ENCODE assay signal across 8 cellular contexts in the genomic region with DNA sequence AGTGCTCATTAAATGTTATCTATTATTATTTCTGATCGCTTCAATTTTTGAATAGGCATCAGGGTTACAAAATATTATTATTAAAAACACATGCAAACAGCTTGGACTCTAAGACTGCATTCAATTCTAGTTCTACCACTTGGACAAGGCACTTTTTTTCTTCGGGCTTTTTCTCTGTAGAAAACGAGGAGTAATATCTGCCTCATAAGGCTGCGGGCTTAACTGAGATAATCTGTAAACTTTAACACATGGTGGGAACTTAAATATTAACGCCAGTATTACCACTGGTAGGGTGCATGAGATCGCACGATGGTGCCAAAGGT. TPM values are rescaled to one million over a fixed set of nuclear protein-coding genes. Genes with fewer than 3 reads are reported as not detected.
DNase-seq lines count a peak whose midpoint lies in the region; ATAC-seq and TF ChIP-seq lines count a peak whose summit lies in the region.

No MANE protein-coding gene starts in this region.

- H3K27me3 Mint-ChIP-seq in Calu3 (ENCODE audit: unreplicated experiment) (peaks cover 17% of the 10 kb centered on the region), HFFc6 (ENCODE audit: insufficient read depth) (peaks cover 6% of the 10 kb centered on the region; the same call in 1 of the 2 replicates), T-helper 17 cell (no peaks in the 10 kb centered on the region)

- H3K4me2 ChIP-seq in smooth muscle cell, result peak overlapping the region; percentile 91

- H3K9me3 ChIP-seq in T-helper 17 cell (ENCODE audit: control insufficient read depth, low read length, poor library complexity, severe bottlenecking), result no peaks in the 10 kb centered on the region
- no peaks in the 10 kb centered on the region for H3K9me3 ChIP-seq in right atrium auricular region
- H3K9me3 ChIP-seq in smooth muscle cell (replicated peaks; ENCODE audit: low read depth), result no peaks in the 10 kb centered on the region

- no peaks in the 10 kb centered on the region for H4K20me1 ChIP-seq in smooth muscle cell (ENCODE audit: low read depth)

- H3K9me3 Mint-ChIP-seq in Calu3 (ENCODE audit: low read depth, unreplicated experiment) (no peaks in the 10 kb centered on the region), HFFc6 (peaks cover 3% of the 10 kb centered on the region; the same call in 1 of the 2 replicates)

- TF ChIP-seq CTCF in Calu3 (IDR thresholded peaks at IDR 0.05; ENCODE audit: unreplicated experiment) (no peak), HFFc6 (IDR thresholded peaks at IDR 0.05) (no peak), right atrium auricular region (IDR thresholded peaks at IDR 0.05) (no peak), smooth muscle cell (IDR thresholded peaks at IDR 0.05; ENCODE audit: borderline replicate concordance, insufficient read depth, poor library complexity, severe bottlenecking) (no peak), GM10266 (IDR thresholded peaks at IDR 0.05; ENCODE audit: control insufficient read depth, insufficient read depth, low read depth, missing control alignments) (no peak)

- H3K27ac Mint-ChIP-seq in Calu3 (ENCODE audit: unreplicated experiment) (peak overlapping the region; percentile 90), HFFc6 (peak overlapping the region; percentile 95), T-helper 17 cell (peak overlapping the region; percentile 92)

- peak overlapping the region; percentile 94 for H2AFZ ChIP-seq in smooth muscle cell (ENCODE audit: low read depth)

- H3K4me3 ChIP-seq in right atrium auricular region, result peak overlapping the region; percentile 79 to 85
- H3K4me3 ChIP-seq in smooth muscle cell, result peak overlapping the region; percentile 67

- H3K9ac ChIP-seq in smooth muscle cell (ENCODE audit: low read depth), result peak overlapping the region; percentile 58

- H3K27me3 ChIP-seq in right atrium auricular region (no peaks in the 10 kb centered on the region), smooth muscle cell (ENCODE audit: low read depth) (no peaks in the 10 kb centered on the region)

- H3K27ac ChIP-seq in right atrium auricular region, result peak overlapping the region; percentile 76 to 77
- H3K27ac ChIP-seq in smooth muscle cell (ENCODE audit: low read depth), result peak overlapping the region; percentile 67

- no TSS peak for BruUV-seq in Calu3 (replicated peaks; lab: Mats Ljungman, UMichigan)

- no peak for DNase-seq in Calu3
- DNase-seq in HFFc6, result no peak
- no peak for DNase-seq in T-helper 17 cell
- DNase-seq in right atrium auricular region (ENCODE audit: low spot score), result no peak
- no peak for DNase-seq in smooth muscle cell (lab: John Stamatoyannopoulos, UW; ENCODE audit: unreplicated experiment)
- no peak for DNase-seq in GM10266 (ENCODE audit: extremely low spot score)
- no peak for DNase-seq in OCI-M2 (lab: John Stamatoyannopoulos, UW; ENCODE audit: unreplicated experiment)
- no peak for DNase-seq in activated CD4-positive, alpha-beta T cell treated with anti-CD3 and anti-CD28 coated beads for 1 hour

- intact Hi-C loops in Calu3 (cut with micrococcal nuclease; ENCODE audit: unreplicated experiment), result loop anchor here (10.0 kb wide), 3 partner anchors 448 to 1008 kb away; partner anchors contain the start of gene PANK3

- H3K4me3 Mint-ChIP-seq in Calu3 (ENCODE audit: low read depth, unreplicated experiment), result peak overlapping the region; percentile 95
- H3K4me3 Mint-ChIP-seq in HFFc6, result peak overlapping the region; percentile 95
- H3K4me3 Mint-ChIP-seq in T-helper 17 cell, result peak overlapping the region; percentile 97

- no peaks in the 10 kb centered on the region for H3K36me3 ChIP-seq in right atrium auricular region
- H3K36me3 ChIP-seq in smooth muscle cell (ENCODE audit: low read depth), result no peaks in the 10 kb centered on the region

- peaks cover 26% of the 10 kb centered on the region for H3K4me1 Mint-ChIP-seq in Calu3 (ENCODE audit: low read depth, unreplicated experiment)
- peaks cover 63% of the 10 kb centered on the region for H3K4me1 Mint-ChIP-seq in HFFc6 (ENCODE audit: low read depth)
- H3K4me1 Mint-ChIP-seq in T-helper 17 cell, result peaks cover 31% of the 10 kb centered on the region

- H3K36me3 Mint-ChIP-seq in Calu3 (ENCODE audit: insufficient read depth, unreplicated experiment), result peaks cover 15% of the 10 kb centered on the region
- H3K36me3 Mint-ChIP-seq in HFFc6 (ENCODE audit: low read depth), result peaks cover 37% of the 10 kb centered on the region
- peaks cover 5% of the 10 kb centered on the region for H3K36me3 Mint-ChIP-seq in T-helper 17 cell (ENCODE audit: low read depth)

- H3K79me2 ChIP-seq in smooth muscle cell (ENCODE audit: low read depth), result peaks cover 37% of the 10 kb centered on the region

- H3K4me1 ChIP-seq in right atrium auricular region, result peaks cover 0 to 6% of the 10 kb centered on the region in 2 donors
- peaks cover 4% of the 10 kb centered on the region for H3K4me1 ChIP-seq in smooth muscle cell (ENCODE audit: low read depth)

- WGBS in smooth muscle cell (ENCODE audit: low lambda C conversion rate), result 9% methylated on average over 7 of the region's 7 CpGs

- no peaks in the 10 kb centered on the region for H3F3A ChIP-seq in smooth muscle cell (ENCODE audit: low read depth)

- CTCF ChIA-PET in Calu3 (lab: Charles Lee), result interaction anchor here (0.6 to 0.9 kb wide), 8 partner anchors 22 to 1858 kb away, joined by 3 to 5 read pairs (median 4); no protein-coding TSS in a partner anchor

- no peak for ATAC-seq in T-helper 17 cell

RNA-seq across cellular contexts. Expression of gene SPDL1, which starts 0.5 kb away (rescaled TPM):
- total RNA-seq in Calu3 (2022) (41.7 and 45.8 TPM in 2 replicates), T-helper 17 cell (1 to 10 TPM; 5.5 to 6.0 TPM), right atrium auricular region (1 to 10 TPM; 3.4 to 8.9 TPM), smooth muscle cell (34.9 and 75.2 TPM in 2 replicates)
- 100 to 1,000 TPM in 2 of 6 experiments, 10 to 100 TPM in 4; 68.8 to 121 (median 74.4) TPM for total RNA-seq in HFFc6 (2021; fragmentation: NEBNext Ultra II Directional; extraction: Animal tissue kit (Norgen Biotek cat#: 25700))
- polyA plus RNA-seq in smooth muscle cell, result 25.7 and 28.0 TPM in 2 replicates

RNA-seq across cellular contexts. Expression of gene DOCK2, which starts 54.0 kb away (rescaled TPM):
- total RNA-seq in Calu3 (2022), result not detected in 2 replicates
- total RNA-seq in HFFc6 (2021; fragmentation: NEBNext Ultra II Directional; extraction: Animal tissue kit (Norgen Biotek cat#: 25700)), result 1 to 10 TPM; 1.4 to 6.5 (median 3.0) TPM
- total RNA-seq in T-helper 17 cell, result 100 to 1,000 TPM; 249 to 284 TPM
- total RNA-seq in right atrium auricular region, result 1 to 10 TPM; 3.7 to 5.4 TPM
- total RNA-seq in smooth muscle cell, result 0.31 and 3.0 TPM in 2 replicates
- 0.40 and 0.73 TPM in 2 replicates for polyA plus RNA-seq in smooth muscle cell

Comparison
In these comparisons a context has a peak if more than half of its experiments do, and no peak if none do; other contexts are left out.
1. RNA of gene DOCK2, which starts 54.0 kb away (total RNA-seq): 249 to 284 TPM in T-helper 17 cell; 3.7 to 5.4 TPM in right atrium auricular region, 1.4 to 6.5 TPM in HFFc6, 0.31 to 3.0 TPM in smooth muscle cell and not detected in Calu3; every median in the first group is over 10 times any median in the second.
2. Peak in every context shown above with its lines, with median percentiles within 50 percentile points of each other: H3K27ac Mint-ChIP-seq and H3K4me3 Mint-ChIP-seq.